In the genomic region with DNA sequence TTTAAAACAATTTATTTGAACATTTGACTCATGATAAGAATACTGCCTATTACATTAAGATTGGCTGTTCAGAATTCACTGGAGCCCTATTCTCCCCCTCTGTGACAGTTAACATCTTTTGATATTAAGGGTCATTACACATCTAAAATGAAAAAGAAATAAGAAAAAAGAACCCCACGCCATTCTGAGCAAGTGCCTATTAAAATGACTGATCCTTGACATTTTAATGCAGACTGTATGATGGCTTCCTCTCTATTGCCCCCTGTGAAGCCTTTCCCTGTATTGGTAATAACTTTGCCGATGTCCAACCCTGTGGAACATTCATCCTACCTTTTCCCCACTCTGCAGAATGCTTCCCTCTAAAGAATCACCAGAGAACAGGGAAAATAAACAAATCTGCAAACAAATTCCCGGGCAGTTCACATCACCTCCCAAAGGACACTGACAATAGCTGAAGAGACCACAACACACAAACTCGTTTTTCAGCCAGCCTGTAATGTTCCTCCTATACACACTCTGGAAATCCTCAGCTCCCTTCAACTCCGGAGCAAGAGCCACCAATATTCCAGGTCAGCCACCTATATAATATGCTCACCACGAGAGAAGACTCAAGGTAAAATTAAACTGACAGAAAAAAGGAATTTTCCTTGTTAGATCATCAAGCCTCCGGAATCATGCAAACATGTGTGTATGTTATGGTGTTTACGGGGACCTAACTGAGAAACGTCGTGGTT, we compare ENCODE assay signal across 10 cellular contexts. TPM values are rescaled to one million over a fixed set of nuclear protein-coding genes. Genes with fewer than 3 reads are reported as not detected.
DNase-seq lines count a peak whose midpoint lies in the region; ATAC-seq and TF ChIP-seq lines count a peak whose summit lies in the region.
"Had no signal": no experiment of that assay in that cellular context is flagged by ENCODE, and none has a peak within 500 bp of the region (broad histone marks: within the 10 kb centered on the region; RNA-seq: fewer than 3 reads in every experiment).

No MANE protein-coding gene starts in this region.

- no peaks in the 10 kb centered on the region for H3K36me3 Mint-ChIP-seq in chondrocyte (ENCODE audit: low read depth)

- no peaks in the 10 kb centered on the region for H3K9me3 Mint-ChIP-seq in chondrocyte (ENCODE audit: low read depth)

- no peak for ATAC-seq in HG03460 (IDR thresholded peaks at IDR 0.05; ENCODE audit: unreplicated experiment)

- H3K9ac ChIP-seq in KMS-11 = no peak overlapping the region

- H4K20me1 ChIP-seq in KMS-11 (ENCODE audit: insufficient read depth) = no peaks in the 10 kb centered on the region

- peaks cover 4% of the 10 kb centered on the region for H3K4me1 ChIP-seq in KMS-11 (ENCODE audit: low read depth, poor library complexity, severe bottlenecking)
- H3K4me1 ChIP-seq in neutrophil (ENCODE audit: control insufficient read depth in 1 of 2, insufficient read depth in 1 of 2, low read depth in 1 of 2, low read length in 1 of 2) = peaks cover 65 to 68% of the 10 kb centered on the region in 2 experiments

- H3K27ac ChIP-seq in KMS-11 (no peak overlapping the region), neutrophil (peak overlapping the region; percentile 97)

- peak overlapping the region; percentile 49 for H3K27ac Mint-ChIP-seq in chondrocyte (ENCODE audit: unreplicated experiment)

- H3K27me3 Mint-ChIP-seq in chondrocyte (ENCODE audit: low read depth) = no peaks in the 10 kb centered on the region

- peak overlapping the region; percentile 92 for H3K4me3 Mint-ChIP-seq in chondrocyte (ENCODE audit: unreplicated experiment)

- H3K36me3 ChIP-seq in GM06990 (ENCODE audit: control insufficient read depth, insufficient read depth, low read length) (peaks cover 6% of the 10 kb centered on the region), KMS-11 (ENCODE audit: insufficient read depth) (no peaks in the 10 kb centered on the region), neutrophil (peaks cover 11% of the 10 kb centered on the region)

- peak overlapping the region; percentile 84; the same call in 1 of the 2 replicates for H3K4me2 ChIP-seq in KMS-11

- H2AFZ ChIP-seq in KMS-11 (ENCODE audit: low read depth) = no peak overlapping the region

- H3K9me3 ChIP-seq in neutrophil = no peaks in the 10 kb centered on the region

- TF ChIP-seq CTCF in GM06990 (IDR thresholded peaks at IDR 0.05; ENCODE audit: insufficient read depth, low read length, poor library complexity, severe bottlenecking) = no peak
- TF ChIP-seq CTCF in KMS-11 (conservative IDR thresholded peaks at IDR 0.05; ENCODE audit: low read depth, low read length) = no peak
- peak; percentile 7 for TF ChIP-seq CTCF in chondrocyte (IDR thresholded peaks at IDR 0.05)
- TF ChIP-seq CTCF in neutrophil (IDR thresholded peaks at IDR 0.05) = no peak

- H3K79me2 ChIP-seq in KMS-11 (ENCODE audit: insufficient read depth, low read depth) = no peaks in the 10 kb centered on the region; the same call in 1 of the 2 replicates

- DNase-seq in GM06990 (ENCODE audit: extremely low read depth, insufficient read length) (no peak), chondrocyte (ENCODE audit: low spot score) (no peak), cortex of kidney (lab: John Stamatoyannopoulos, UW) (no peak)
- DNase-seq in effector CD8-positive, alpha-beta T cell (lab: John Stamatoyannopoulos, UW) = no peak
- DNase-seq: activated CD8-positive, alpha-beta memory T cell treated with anti-CD3 and anti-CD28 coated beads, Interleukin-2, amount 50 U/mL, for 4 hours; islet precursor cell had no signal

- peaks cover 39% of the 10 kb centered on the region for H3K4me1 Mint-ChIP-seq in chondrocyte (ENCODE audit: low read depth)

- H3K4me3 ChIP-seq in GM06990 (replicated peaks; ENCODE audit: low read depth, low read length) = peak overlapping the region; percentile 89
- no peak overlapping the region for H3K4me3 ChIP-seq in KMS-11 (IDR thresholded peaks at IDR 0.05; ENCODE audit: insufficient read depth, low read depth, low read length)
- H3K4me3 ChIP-seq in neutrophil (ENCODE audit: low read depth in 1 of 2, low read length in 1 of 2) = peak overlapping the region; percentile 69 to 92

- H3K27me3 ChIP-seq in GM06990 (replicated peaks; ENCODE audit: control insufficient read depth, insufficient read depth, low read length) = no peaks in the 10 kb centered on the region
- no peaks in the 10 kb centered on the region for H3K27me3 ChIP-seq in KMS-11 (ENCODE audit: insufficient read depth, low read depth)
- no peaks in the 10 kb centered on the region for H3K27me3 ChIP-seq in neutrophil

RNA-seq across cellular contexts. Expression of a gene that starts 2.1 kb away (rescaled TPM):
- total RNA-seq in chondrocyte = 43.5 to 46.9 TPM (median 45.0 TPM) in 3 replicates

RNA-seq across cellular contexts. Expression of a gene that starts 42.9 kb away (rescaled TPM):
- total RNA-seq in chondrocyte = not detected in 3 replicates
- total RNA-seq: LHCN-M2 had no signal
